8 cellular contexts compared by ENCODE assay signal in genomic region chr10:57579926-57580325, GRCh38.
DNase-seq lines count a peak whose midpoint lies in the region; ATAC-seq, FAIRE-seq and TF ChIP-seq lines count a peak whose summit lies in the region.

No MANE protein-coding gene starts in this region.

- DNase-seq in DMS53 (lab: John Stamatoyannopoulos, UW) (peak; percentile 66), SKM-1 treated with dmso at 0.1 percent for 144 hours (lab: John Stamatoyannopoulos, UW; ENCODE audit: unreplicated experiment) (peak; percentile 10), left lobe of liver (ENCODE audit: low spot score) (no peak), GM12892 (ENCODE audit: insufficient read length) (no peak)

- no peak for TF ChIP-seq POLR2A in GM12892 (IDR thresholded peaks at IDR 0.05; ENCODE audit: low read depth, low read length)

- peak; percentile 54 for ATAC-seq in HG02885 (IDR thresholded peaks at IDR 0.05; ENCODE audit: poor library complexity, unreplicated experiment)
- ATAC-seq in left lobe of liver: peak; percentile 91
- ATAC-seq in HG03439 (IDR thresholded peaks at IDR 0.05; ENCODE audit: unreplicated experiment): no peak
- ATAC-seq in HG02840 (IDR thresholded peaks at IDR 0.05; ENCODE audit: low FRiP score, unreplicated experiment): no peak
- ATAC-seq in HG02571 (IDR thresholded peaks at IDR 0.05; ENCODE audit: unreplicated experiment): no peak

- FAIRE-seq in GM12892 (lab: Jason Lieb, UNC): no peak

Comparison
In these comparisons a context has a peak if more than half of its experiments do, and no peak if none do; other contexts are left out.
1. DNase-seq: peak in DMS53 (single experiment) and SKM-1 treated with dmso at 0.1 percent for 144 hours (single experiment); none in left lobe of liver (single experiment) and GM12892 (single experiment).
2. ATAC-seq: peak in HG02885 (single experiment) and left lobe of liver (single experiment); none in HG03439 (single experiment), HG02840 (single experiment) and HG02571 (single experiment).